In genomic region chr2:19805266-19805665, GRCh38 we compare ENCODE assay signal across 22 cellular contexts.
"Had no signal": no experiment of that assay in that cellular context is flagged by ENCODE, and none has a peak within 500 bp of the region (broad histone marks: within the 10 kb centered on the region; RNA-seq: fewer than 3 reads in every experiment).

No MANE protein-coding gene starts in this region.

- H3K9me3 ChIP-seq: MG63, SJSA1 had no signal

- DNase-seq: Karpas-422, KG1, MG63, NCI-H1092, NCI-H1105 treated with DMSO at 0.1 percent for 48 hours, NCI-H1417 treated with DMSO at 0.1 percent for 48 hours, NCI-H146, NCI-H1694 treated with DMSO at 0.1 percent for 48 hours, NCI-H2029, NCI-H2081 treated with DMSO at 0.1 percent for 48 hours, NCI-H2171, NCI-H226, NCI-H446, NCI-H510A, NCI-H524 treated with DMSO at 0.1 percent for 48 hours, NCI-H69, NCI-H774, SHP77 treated with DMSO at 0.1 percent for 48 hours, SW 1271 had no signal

- H3K27me3 ChIP-seq: MG63, SJSA1 had no signal

- H3K27ac ChIP-seq: SJSA1, SK-N-MC had no signal

- H3K4me3 ChIP-seq: MG63, SJSA1, SK-N-MC had no signal

- ATAC-seq: Right ventricle myocardium inferior had no signal

- H3K36me3 ChIP-seq: MG63, SJSA1 had no signal
